11 cellular contexts compared by ENCODE assay signal in genomic region chr13:29702912-29703351, GRCh38.
DNase-seq lines count a peak whose midpoint lies in the region; ATAC-seq and TF ChIP-seq lines count a peak whose summit lies in the region.
"Had no signal": no experiment of that assay in that cellular context is flagged by ENCODE, and none has a peak within 500 bp of the region (broad histone marks: within the 10 kb centered on the region; RNA-seq: fewer than 3 reads in every experiment).

No MANE protein-coding gene starts in this region.

- H3K4me3 ChIP-seq in PC-9 (peak overlapping the region; percentile 41; the same call in 1 of the 2 replicates), neuron (ENCODE audit: low read length) (no peak overlapping the region)

- CTCF ChIA-PET in PC-9 (lab: Charles Lee), result interaction anchor here (0.6 kb wide), 1 partner anchor 410 kb away, joined by 3 read pairs; no protein-coding TSS in a partner anchor

- ATAC-seq in esophagus mucosa (peak; percentile 87), GM19324 (IDR thresholded peaks at IDR 0.05; ENCODE audit: low FRiP score, unreplicated experiment) (no peak)
- ATAC-seq: effector memory CD8-positive, alpha-beta T cell; stimulated activated naive B cell treated with anti-CD40 and anti-IgM and Interleukin-4, amounts not matched to agents 10 μg/mL and 1 μg/mL and 100 μg/mL, for 72 hours had no signal

- no peaks in the 10 kb centered on the region for H3K79me2 ChIP-seq in PC-9 (ENCODE audit: low read depth)
- H3K79me2 ChIP-seq: parathyroid adenoma had no signal

- no peaks in the 10 kb centered on the region for H3K9me3 ChIP-seq in PC-9 (ENCODE audit: insufficient read depth, low read depth)
- H3K9me3 ChIP-seq in neuron (ENCODE audit: low read length), result peaks cover 3% of the 10 kb centered on the region

- in situ Hi-C loops in GM13976 (cut with MboI; ENCODE audit: low sequenced_read_pairs, unreplicated experiment), result loop anchor here (10.0 kb wide), 1 partner anchor 198 kb away; no protein-coding TSS in a partner anchor

- H3K4me1 ChIP-seq in PC-9 (replicated peaks; ENCODE audit: insufficient read depth) (peaks cover 19% of the 10 kb centered on the region), neuron (ENCODE audit: insufficient read depth, low read length) (peaks cover 4% of the 10 kb centered on the region)
- H3K4me1 ChIP-seq: parathyroid adenoma had no signal

- H3K4me2 ChIP-seq in PC-9, result peak overlapping the region; percentile 78

- TF ChIP-seq CTCF in PC-9 (conservative IDR thresholded peaks at IDR 0.05) (no peak), GM13976 (IDR thresholded peaks at IDR 0.05; ENCODE audit: borderline replicate concordance, control extremely low read depth, extremely low read depth, insufficient read depth, missing control alignments) (no peak)

- no peaks in the 10 kb centered on the region for H3K27me3 ChIP-seq in PC-9 (ENCODE audit: insufficient read depth, low read depth)
- peaks cover 8% of the 10 kb centered on the region for H3K27me3 ChIP-seq in neuron (ENCODE audit: insufficient read depth, low read length)

- H3K27ac ChIP-seq in PC-9, result peak overlapping the region; percentile 50
- H3K27ac ChIP-seq: parathyroid adenoma had no signal

- intact Hi-C loops in PC-9 (cut with micrococcal nuclease; ENCODE audit: unreplicated experiment), result loop anchor here (10.0 kb wide), 1 partner anchor 108 kb away; the partner anchor contains the start of gene SLC7A1

- peaks cover 26% of the 10 kb centered on the region for H3F3A ChIP-seq in PC-9 (ENCODE audit: insufficient read depth, low read depth)

- no TSS peak for BruUV-seq in PC-9 (replicated peaks; lab: Mats Ljungman, UMichigan)

- H2AFZ ChIP-seq in PC-9, result peak overlapping the region; percentile 63
- H2AFZ ChIP-seq in neuron (ENCODE audit: low read depth, low read length), result peak overlapping the region; percentile 3
- H2AFZ ChIP-seq: parathyroid adenoma had no signal

- H4K20me1 ChIP-seq in PC-9 (ENCODE audit: insufficient read depth), result no peaks in the 10 kb centered on the region

- POLR2A ChIA-PET in PC-9 (lab: Charles Lee; ENCODE audit: unreplicated experiment), result interaction anchor here (0.5 kb wide), 1 partner anchor 160 kb away, joined by 8 read pairs; no protein-coding TSS in a partner anchor

- DNase-seq in EH (ENCODE audit: low read depth) (peak; percentile 99), PC-9 (peak; percentile 66 to 70), GM13976 (ENCODE audit: low spot score) (no peak)
- DNase-seq in effector CD4-positive, alpha-beta T cell, result no peak
- no peak for DNase-seq in activated CD4-positive, alpha-beta T cell treated with anti-CD3 and anti-CD28 coated beads for 48 hours
- DNase-seq: effector memory CD8-positive, alpha-beta T cell; stimulated activated naive B cell treated with anti-CD40 and anti-IgM and Interleukin-4, amounts not matched to agents 10 μg/mL and 1 μg/mL and 100 μg/mL, for 72 hours had no signal

- no peaks in the 10 kb centered on the region for H3K9me2 ChIP-seq in PC-9 (ENCODE audit: insufficient read depth)

- H3K36me3 ChIP-seq in PC-9 (ENCODE audit: low read depth) (no peaks in the 10 kb centered on the region), neuron (ENCODE audit: insufficient read depth, low read length) (no peaks in the 10 kb centered on the region)

Comparison
In these comparisons a context has a peak if more than half of its experiments do, and no peak if none do; other contexts are left out.
1. DNase-seq: peak in EH (single experiment) and PC-9 (2 of 2); none in effector CD4-positive, alpha-beta T cell (single experiment), activated CD4-positive, alpha-beta T cell treated with anti-CD3 and anti-CD28 coated beads for 48 hours (single experiment) and GM13976 (single experiment).